Comparison of ENCODE assay signal across 15 cellular contexts in the genomic region with DNA sequence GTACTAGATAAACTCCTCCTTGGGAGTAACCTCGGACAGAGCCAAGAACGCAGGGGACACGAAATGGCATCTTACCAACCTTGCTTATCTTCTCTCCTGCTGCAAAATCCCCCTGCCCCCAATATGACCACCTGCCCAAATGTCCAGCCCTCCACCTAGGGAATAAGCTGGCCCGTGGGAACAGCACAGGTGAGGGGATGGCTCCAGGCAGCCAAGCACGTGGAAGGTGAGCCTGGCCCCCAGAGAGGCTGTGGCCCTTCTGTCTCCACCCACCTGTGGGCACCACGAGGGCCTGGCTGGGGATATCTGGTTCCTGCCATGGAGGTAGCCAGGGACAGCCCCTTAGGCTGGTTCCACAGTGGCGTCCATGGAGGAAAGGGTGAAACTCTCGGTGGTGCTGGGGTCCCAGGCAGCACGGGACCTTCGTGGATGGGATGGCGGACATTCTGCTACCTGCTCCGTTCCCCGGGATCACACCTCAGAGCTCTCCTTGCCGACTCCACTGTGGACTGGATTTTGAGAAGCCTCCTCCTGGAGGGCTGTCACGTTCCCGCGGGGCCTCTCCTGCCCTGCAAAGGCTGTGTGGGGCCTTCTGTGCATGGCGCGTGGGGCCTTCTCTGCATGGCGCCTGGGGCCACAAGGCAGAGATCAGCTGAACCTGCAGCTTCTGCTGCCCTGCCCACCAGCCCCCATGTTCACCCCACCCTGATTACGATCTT.
"Had no signal": no experiment of that assay in that cellular context is flagged by ENCODE, and none has a peak within 500 bp of the region (broad histone marks: within the 10 kb centered on the region; RNA-seq: fewer than 3 reads in every experiment).

No MANE protein-coding gene starts in this region.

- H3K4me3 ChIP-seq: esophagus muscularis mucosa, tibial artery had no signal

- H3K36me3 ChIP-seq: esophagus muscularis mucosa, tibial artery had no signal

- DNase-seq: activated CD4-positive, alpha-beta memory T cell treated with anti-CD3 and anti-CD28 coated beads, Interleukin-2, amount 10 ng/mL, durations not matched to agents 7 days and 5 days; activated CD4-positive, alpha-beta T cell treated with anti-CD3 and anti-CD28 coated beads for 36 hours; activated CD8-positive, alpha-beta memory T cell treated with anti-CD3 and anti-CD28 coated beads, Interleukin-2, amount 10 ng/mL, durations not matched to agents 7 days and 5 days; activated naive CD4-positive, alpha-beta T cell; cortex of kidney; effector CD4-positive, alpha-beta T cell; mesendoderm; stimulated activated CD4-positive, alpha-beta T cell treated with anti-CD3 and anti-CD28 coated beads, Interleukin-2, amount 100 ng/mL, for 24 hours; stimulated activated naive CD8-positive, alpha-beta T cell treated with anti-CD3 and anti-CD28 coated beads, Interleukin-15, Interleukin-2, amounts not matched to agents 100 U/mL and 50 U/mL, for 24 hours; substantia nigra; SW 1271 had no signal

- H3K27me3 ChIP-seq: tibial artery had no signal

- ATAC-seq: activated CD4-positive, alpha-beta T cell treated with anti-CD3 and anti-CD28 coated beads for 36 hours; activated CD8-positive, alpha-beta memory T cell treated with anti-CD3 and anti-CD28 coated beads, Interleukin-2, amount 10 ng/mL, durations not matched to agents 7 days and 5 days; activated T-helper 17 cell treated with anti-CD3 and anti-CD28 coated beads, Interleukin-2, amount 50 U/mL, for 72 hours; naive thymus-derived CD8-positive, alpha-beta T cell; stimulated activated naive CD8-positive, alpha-beta T cell treated with anti-CD3 and anti-CD28 coated beads, Interleukin-15, Interleukin-2, amounts not matched to agents 100 U/mL and 50 U/mL, for 24 hours had no signal

- H3K9me3 ChIP-seq: esophagus muscularis mucosa, tibial artery had no signal

- H3K27ac ChIP-seq: esophagus muscularis mucosa had no signal
